9 cellular contexts compared by ENCODE assay signal in genomic region chrX:155262970-155263754, GRCh38. TPM values are rescaled to one million over a fixed set of nuclear protein-coding genes. Genes with fewer than 3 reads are reported as not detected.
DNase-seq lines count a peak whose midpoint lies in the region; ATAC-seq and TF ChIP-seq lines count a peak whose summit lies in the region.
"Had no signal": no experiment of that assay in that cellular context is flagged by ENCODE, and none has a peak within 500 bp of the region (broad histone marks: within the 10 kb centered on the region; RNA-seq: fewer than 3 reads in every experiment).

No MANE protein-coding gene starts in this region.

- H3K27me3 ChIP-seq in esophagus muscularis mucosa (no peaks in the 10 kb centered on the region), PC-3 (ENCODE audit: low read length) (peaks cover 22% of the 10 kb centered on the region), brain microvascular endothelial cell (replicated peaks) (no peaks in the 10 kb centered on the region)

- ATAC-seq in stimulated activated naive CD8-positive, alpha-beta T cell treated with anti-CD3 and anti-CD28 coated beads, Interleukin-15, Interleukin-2, amounts not matched to agents 100 U/mL and 50 U/mL, for 24 hours: no peak
- ATAC-seq in PC-3: no peak

- intact Hi-C loops in OCI-LY7 (cut with micrococcal nuclease; ENCODE audit: unreplicated experiment): no loop called here
- intact Hi-C loops in esophagus muscularis mucosa (cut with DNase I): no loop called here
- intact Hi-C loops in PC-3 (cut with micrococcal nuclease): no loop called here

- peak overlapping the region; percentile 63 for H3K27ac Mint-ChIP-seq in stimulated activated naive CD8-positive, alpha-beta T cell treated with anti-CD3 and anti-CD28 coated beads, Interleukin-15, Interleukin-2, amounts not matched to agents 100 ng/mL and 50 ng/mL, for 24 hours

- CTCF ChIA-PET in OCI-LY7 (lab: Charles Lee; ENCODE audit: unreplicated experiment) (no interaction called here), PC-3 (lab: Charles Lee) (no interaction called here)

- TF ChIP-seq EP300 in esophagus muscularis mucosa (IDR thresholded peaks at IDR 0.05): no peak

- H3K36me3 ChIP-seq in OCI-LY7 (ENCODE audit: insufficient read depth, low read length) (peaks cover 8% of the 10 kb centered on the region), esophagus muscularis mucosa (no peaks in the 10 kb centered on the region), PC-3 (ENCODE audit: low read depth, low read length) (no peaks in the 10 kb centered on the region), brain microvascular endothelial cell (replicated peaks) (no peaks in the 10 kb centered on the region)

- TF ChIP-seq CTCF in OCI-LY7 (conservative IDR thresholded peaks at IDR 0.05; ENCODE audit: low read length) (no peak), esophagus muscularis mucosa (IDR thresholded peaks at IDR 0.05) (no peak), PC-3 (conservative IDR thresholded peaks at IDR 0.05; ENCODE audit: low read depth, low read length) (no peak), brain microvascular endothelial cell (IDR thresholded peaks at IDR 0.05; ENCODE audit: low read depth, low read length, missing control alignments) (no peak)

- peak overlapping the region; percentile 78 for H3K4me2 ChIP-seq in OCI-LY7 (ENCODE audit: low read length)
- no peak overlapping the region for H3K4me2 ChIP-seq in PC-3 (ENCODE audit: low read length)

- no peaks in the 10 kb centered on the region for H3K27me3 Mint-ChIP-seq in stimulated activated naive CD8-positive, alpha-beta T cell treated with anti-CD3 and anti-CD28 coated beads, Interleukin-15, Interleukin-2, amounts not matched to agents 100 ng/mL and 50 ng/mL, for 24 hours

- peaks cover 30% of the 10 kb centered on the region; the same call in 1 of the 2 replicates for H3K79me2 ChIP-seq in OCI-LY7 (ENCODE audit: insufficient read depth, low read depth, low read length)
- H3K79me2 ChIP-seq in PC-3 (ENCODE audit: low read length): no peaks in the 10 kb centered on the region

- H3K27ac ChIP-seq in OCI-LY7 (ENCODE audit: low read depth, low read length, poor library complexity, severe bottlenecking) (peak overlapping the region; percentile 70), esophagus muscularis mucosa (replicated peaks in 1 of 4) (no peak overlapping the region), PC-3 (ENCODE audit: low read length) (no peak overlapping the region), brain microvascular endothelial cell (no peak overlapping the region)

- no peak for TF ChIP-seq POLR2A in esophagus muscularis mucosa (IDR thresholded peaks at IDR 0.05; ENCODE audit: low read depth)

- 42% methylated on average over 5 of the region's 5 CpGs for WGBS in esophagus muscularis mucosa

- peak overlapping the region; percentile 80 for H3K4me3 ChIP-seq in OCI-LY7 (ENCODE audit: low read depth, low read length, poor library complexity, severe bottlenecking)
- H3K4me3 ChIP-seq in esophagus muscularis mucosa: no peak overlapping the region
- no peak overlapping the region for H3K4me3 ChIP-seq in PC-3 (ENCODE audit: low read length)
- H3K4me3 ChIP-seq in brain microvascular endothelial cell (ENCODE audit: low read depth, low read length): no peak overlapping the region

- H3K36me3 Mint-ChIP-seq in stimulated activated naive CD8-positive, alpha-beta T cell treated with anti-CD3 and anti-CD28 coated beads, Interleukin-15, Interleukin-2, amounts not matched to agents 100 ng/mL and 50 ng/mL, for 24 hours (ENCODE audit: low read depth): peaks cover 16% of the 10 kb centered on the region

- H3K4me1 ChIP-seq in OCI-LY7 (ENCODE audit: insufficient read depth, low read length, poor library complexity, severe bottlenecking) (peaks cover 12% of the 10 kb centered on the region), esophagus muscularis mucosa (peaks cover 0 to 7% (median 7%) of the 10 kb centered on the region in 4 donors), PC-3 (ENCODE audit: insufficient read depth, low read length) (no peaks in the 10 kb centered on the region)

- no peak for DNase-seq in stimulated activated naive CD8-positive, alpha-beta T cell treated with anti-CD3 and anti-CD28 coated beads, Interleukin-15, Interleukin-2, amounts not matched to agents 100 U/mL and 50 U/mL, for 24 hours
- DNase-seq in OCI-LY7 (ENCODE audit: low spot score) (peak; percentile 35), foreskin melanocyte (peak; percentile 11), islet precursor cell (no peak), esophagus muscularis mucosa (ENCODE audit: extremely low spot score) (no peak), PC-3 (no peak), brain microvascular endothelial cell (no peak)
- DNase-seq: cortex of kidney had no signal

- H4K20me1 ChIP-seq in OCI-LY7 (ENCODE audit: insufficient read depth, low read length) (no peaks in the 10 kb centered on the region), PC-3 (ENCODE audit: low read length) (no peaks in the 10 kb centered on the region)

- no peak overlapping the region for H3K9ac ChIP-seq in PC-3 (ENCODE audit: low read length)

- H3K9me2 ChIP-seq in OCI-LY7 (ENCODE audit: insufficient read depth, low read length) (no peaks in the 10 kb centered on the region), PC-3 (replicated peaks; ENCODE audit: low read length) (no peaks in the 10 kb centered on the region)

- in situ Hi-C loops in brain microvascular endothelial cell (cut with HindIII; ENCODE audit: low pct_ligation_motif_present, low sequenced_read_pairs): no loop called here

- H3K4me1 Mint-ChIP-seq in stimulated activated naive CD8-positive, alpha-beta T cell treated with anti-CD3 and anti-CD28 coated beads, Interleukin-15, Interleukin-2, amounts not matched to agents 100 ng/mL and 50 ng/mL, for 24 hours (ENCODE audit: low read depth): peaks cover 21% of the 10 kb centered on the region

- TSS peak; percentile 62 for BruUV-seq in OCI-LY7 (replicated peaks; lab: Mats Ljungman, UMichigan)
- BruUV-seq in PC-3 (replicated peaks; lab: Mats Ljungman, UMichigan): no TSS peak

- POLR2A ChIA-PET in OCI-LY7 (lab: Charles Lee) (interaction anchor here (1.0 kb wide), 1 partner anchor 48 kb away, joined by 3 read pairs; no protein-coding TSS in a partner anchor), PC-3 (lab: Charles Lee; ENCODE audit: unreplicated experiment) (no interaction called here)

- H2AFZ ChIP-seq in OCI-LY7 (ENCODE audit: low read length) (peak overlapping the region; percentile 72; the same call in 1 of the 2 replicates), PC-3 (ENCODE audit: low read length) (no peak overlapping the region)

- H3K4me3 Mint-ChIP-seq in stimulated activated naive CD8-positive, alpha-beta T cell treated with anti-CD3 and anti-CD28 coated beads, Interleukin-15, Interleukin-2, amounts not matched to agents 100 ng/mL and 50 ng/mL, for 24 hours: peak overlapping the region; percentile 79

- H3K9me3 Mint-ChIP-seq in stimulated activated naive CD8-positive, alpha-beta T cell treated with anti-CD3 and anti-CD28 coated beads, Interleukin-15, Interleukin-2, amounts not matched to agents 100 ng/mL and 50 ng/mL, for 24 hours: no peaks in the 10 kb centered on the region

- H3F3A ChIP-seq in PC-3 (ENCODE audit: low read length, unreplicated experiment): no peaks in the 10 kb centered on the region

- H3K9me3 ChIP-seq in OCI-LY7 (ENCODE audit: low read length) (no peaks in the 10 kb centered on the region), esophagus muscularis mucosa (no peaks in the 10 kb centered on the region), PC-3 (ENCODE audit: low read length) (no peaks in the 10 kb centered on the region)

RNA-seq across cellular contexts. Expression of gene RAB39B, which starts 1.1 kb away (rescaled TPM):
- total RNA-seq in OCI-LY7 (2014; rRNA removed; shearing (Covaris generic)): 6.6 and 7.2 TPM in 2 replicates
- 13.4 and 14.3 TPM in 2 replicates for total RNA-seq in OCI-LY7 (2022)
- under 1 TPM in 3 of 4 donors, not detected in 1; 0.50 to 0.98 (median 0.84) TPM for total RNA-seq in esophagus muscularis mucosa
- 0.04 TPM in 1 of 2 replicates, not detected in the other for total RNA-seq in PC-3 (2014; rRNA removed)

RNA-seq across cellular contexts. Expression of gene VBP1, which starts 46.9 kb away (rescaled TPM):
- 42.9 and 45.5 TPM in 2 replicates for total RNA-seq in OCI-LY7 (2014; rRNA removed; shearing (Covaris generic))
- 58.5 and 63.4 TPM in 2 replicates for total RNA-seq in OCI-LY7 (2022)
- total RNA-seq in esophagus muscularis mucosa: 10 to 100 TPM; 26.5 to 41.5 (median 37.7) TPM
- total RNA-seq in PC-3 (2014; rRNA removed): 80.6 and 86.2 TPM in 2 replicates

Comparison
In these comparisons a context has a peak if more than half of its experiments do, and no peak if none do; other contexts are left out.
1. DNase-seq: peak in OCI-LY7 (single experiment) and foreskin melanocyte (single experiment); none in stimulated activated naive CD8-positive, alpha-beta T cell treated with anti-CD3 and anti-CD28 coated beads, Interleukin-15, Interleukin-2, amounts not matched to agents 100 U/mL and 50 U/mL, for 24 hours (single experiment), islet precursor cell (single experiment), esophagus muscularis mucosa (single experiment), PC-3 (single experiment) and brain microvascular endothelial cell (single experiment).